Comparison of ENCODE assay signal across 1 cellular context in genomic region chr20:58139849-58140786, GRCh38.
TF ChIP-seq lines count a peak whose summit lies in the region.

No MANE protein-coding gene starts in this region.

TF ChIP-seq in SK-N-SH treated with all-trans-retinoic acid at 6 μM for 48 hours, 23 proteins besides CTCF, POLR2A, EP300 and RAD21 (continued from another document):
- TF ChIP-seq CSRNP3 (CRISPR knock-in tag; IDR thresholded peaks at IDR 0.05) = no peak
- no peak for TF ChIP-seq ESRRG (CRISPR knock-in tag; IDR thresholded peaks at IDR 0.05)
- no peak for TF ChIP-seq CSDC2 (CRISPR knock-in tag; IDR thresholded peaks at IDR 0.05)
- TF ChIP-seq ZFP3 (CRISPR knock-in tag; IDR thresholded peaks at IDR 0.05) = no peak
- no peak for TF ChIP-seq ZC3H10 (CRISPR knock-in tag; IDR thresholded peaks at IDR 0.05)
- no peak for TF ChIP-seq BACH2 (CRISPR knock-in tag; IDR thresholded peaks at IDR 0.05; ENCODE audit: borderline replicate concordance)
- no peak for TF ChIP-seq TSHZ2 (CRISPR knock-in tag; IDR thresholded peaks at IDR 0.05)
- TF ChIP-seq CREB5 (CRISPR knock-in tag; IDR thresholded peaks at IDR 0.05; ENCODE audit: low read depth) = no peak
